8 cellular contexts compared by ENCODE assay signal in genomic region chr5:72355706-72356299, GRCh38. TPM values are rescaled to one million over a fixed set of nuclear protein-coding genes. Genes with fewer than 3 reads are reported as not detected.
DNase-seq lines count a peak whose midpoint lies in the region; ATAC-seq, FAIRE-seq and TF ChIP-seq lines count a peak whose summit lies in the region.

No MANE protein-coding gene starts in this region.

- BruUV-seq in endothelial cell of umbilical vein (replicated peaks; lab: Mats Ljungman, UMichigan) = no TSS peak

- H3K9me1 ChIP-seq in endothelial cell of umbilical vein (replicated peaks; ENCODE audit: control insufficient read depth, extremely low read depth, insufficient read depth, low read length) = no peaks in the 10 kb centered on the region

- no peak overlapping the region for H3K4me3 ChIP-seq in endothelial cell of umbilical vein (replicated peaks in 1 of 3; ENCODE audit: insufficient read depth in 1 of 3, low read depth in 1 of 3, low read length in 3 of 3)

- no peaks in the 10 kb centered on the region for H3K9me3 Mint-ChIP-seq in nephron progenitor cell

- no peaks in the 10 kb centered on the region for H3K27me3 Mint-ChIP-seq in nephron progenitor cell (ENCODE audit: low read depth, poor library complexity)
- H3K27me3 Mint-ChIP-seq in T-helper 17 cell = no peaks in the 10 kb centered on the region

- CTCF ChIA-PET in endothelial cell of umbilical vein (lab: Charles Lee) = interaction anchor here (0.6 to 2.4 kb wide), 36 partner anchors 8 to 573 kb away, joined by 3 to 33 read pairs (median 4); no protein-coding TSS in a partner anchor

- TF ChIP-seq CTCF in endothelial cell of umbilical vein (IDR thresholded peaks at IDR 0.05; ENCODE audit: extremely low read depth in 1 of 2, insufficient read depth in 1 of 2, low read depth in 1 of 2, low read length in 2 of 2) (peak; percentile 54 to 57), nephron progenitor cell (IDR thresholded peaks at IDR 0.05) (peak; percentile 40)

- peak; percentile 59 for DNase-seq in ELR (ENCODE audit: low read depth)
- DNase-seq in NCI-H748 (lab: John Stamatoyannopoulos, UW; ENCODE audit: unreplicated experiment) = peak; percentile 31
- DNase-seq in endothelial cell of umbilical vein (ENCODE audit: low read depth, low spot score) = peak; percentile 69
- DNase-seq in nephron progenitor cell = peak; percentile 21
- DNase-seq in T-helper 17 cell = no peak
- DNase-seq in SHP77 treated with DMSO at 0.1 percent for 48 hours (lab: John Stamatoyannopoulos, UW) = no peak
- no peak for DNase-seq in activated T-cell treated with anti-CD3 and anti-CD28 coated beads, Interleukin-2, amount 50 U/mL, for 48 hours
- no peak for DNase-seq in central memory CD4-positive, alpha-beta T cell

- H3K36me3 ChIP-seq in endothelial cell of umbilical vein (ENCODE audit: control insufficient read depth in 2 of 2, extremely low read depth in 1 of 2, insufficient read depth in 2 of 2, low read length in 2 of 2) = no peaks in the 10 kb centered on the region

- no peak for ATAC-seq in T-helper 17 cell

- H3K79me2 ChIP-seq in endothelial cell of umbilical vein (ENCODE audit: control insufficient read depth, insufficient read depth, low read length) = no peaks in the 10 kb centered on the region

- H4K20me1 ChIP-seq in endothelial cell of umbilical vein (replicated peaks; ENCODE audit: control insufficient read depth, extremely low read depth, insufficient read depth, low read length) = no peaks in the 10 kb centered on the region

- H3K9me3 ChIP-seq in endothelial cell of umbilical vein (replicated peaks; ENCODE audit: control insufficient read depth, insufficient read depth, low read length) (no peaks in the 10 kb centered on the region), T-helper 17 cell (ENCODE audit: control insufficient read depth, low read length, poor library complexity, severe bottlenecking) (no peaks in the 10 kb centered on the region)

- H3K4me2 ChIP-seq in endothelial cell of umbilical vein (ENCODE audit: insufficient read depth, low read length) = peak overlapping the region; percentile 5

- peaks cover 45% of the 10 kb centered on the region for H3K36me3 Mint-ChIP-seq in nephron progenitor cell (ENCODE audit: low read depth)
- H3K36me3 Mint-ChIP-seq in T-helper 17 cell (ENCODE audit: low read depth) = peaks cover 8% of the 10 kb centered on the region

- H3K4me3 Mint-ChIP-seq in nephron progenitor cell (no peak overlapping the region), T-helper 17 cell (no peak overlapping the region)

- peak; percentile 87 for FAIRE-seq in endothelial cell of umbilical vein (lab: Jason Lieb, UNC)

- POLR2A ChIA-PET in endothelial cell of umbilical vein (lab: Charles Lee) = no interaction called here

- H3K27ac Mint-ChIP-seq in nephron progenitor cell = no peak overlapping the region
- no peak overlapping the region for H3K27ac Mint-ChIP-seq in T-helper 17 cell

- dilution Hi-C loops in endothelial cell of umbilical vein (cut with MboI; ENCODE audit: extremely low pct_ligation_motif_present, low sequenced_read_pairs) = no loop called here

- peaks cover 7% of the 10 kb centered on the region for H3K4me1 ChIP-seq in endothelial cell of umbilical vein (ENCODE audit: control insufficient read depth, extremely low read depth, insufficient read depth, low read length)

- TF ChIP-seq POLR2A in endothelial cell of umbilical vein (IDR thresholded peaks at IDR 0.05; ENCODE audit: low read depth, low read length) = no peak

- no peak overlapping the region for H3K27ac ChIP-seq in endothelial cell of umbilical vein (ENCODE audit: insufficient read depth, low read depth, low read length)

- H2AFZ ChIP-seq in endothelial cell of umbilical vein (ENCODE audit: low read depth, low read length) = peak overlapping the region; percentile 50

- H3K27me3 ChIP-seq in endothelial cell of umbilical vein (ENCODE audit: control insufficient read depth in 2 of 2, insufficient read depth in 2 of 2, low read length in 2 of 2) = no peaks in the 10 kb centered on the region

- H3K4me1 Mint-ChIP-seq in nephron progenitor cell = peaks cover 8% of the 10 kb centered on the region
- peaks cover 2% of the 10 kb centered on the region for H3K4me1 Mint-ChIP-seq in T-helper 17 cell

- intact Hi-C loops in endothelial cell of umbilical vein (cut with micrococcal nuclease) = loop anchor here (1.0 kb wide), 1 partner anchor 168 kb away; no protein-coding TSS in a partner anchor

- H3K9ac ChIP-seq in endothelial cell of umbilical vein (replicated peaks; ENCODE audit: extremely low read depth, insufficient read depth, low read length) = no peak overlapping the region

TF ChIP-seq in endothelial cell of umbilical vein, 7 proteins besides CTCF, POLR2A, EP300 and RAD21:
- TF ChIP-seq EZH2 (IDR thresholded peaks at IDR 0.05; ENCODE audit: borderline replicate concordance, low read depth, low read length, severe bottlenecking) (no peak), JUN (IDR thresholded peaks at IDR 0.05; ENCODE audit: borderline replicate concordance, insufficient read depth, insufficient read length, low read depth) (no peak), POLR2AphosphoS5 (IDR thresholded peaks at IDR 0.05; ENCODE audit: insufficient read depth, low read depth, low read length) (no peak), FOS (IDR thresholded peaks at IDR 0.05; ENCODE audit: borderline replicate concordance, insufficient read depth, low read length) (no peak), MAX (IDR thresholded peaks at IDR 0.05; ENCODE audit: insufficient read depth, insufficient read length) (no peak), GATA2 (IDR thresholded peaks at IDR 0.05; ENCODE audit: insufficient read depth, insufficient read length, low read depth, low read length) (no peak), MYC (IDR thresholded peaks at IDR 0.05; ENCODE audit: low read depth, low read length) (no peak)
TF ChIP-seq in endothelial cell of umbilical vein: peak in this region for 0.

RNA-seq across cellular contexts. Expression of gene PTCD2, which starts 35.6 kb away (rescaled TPM):
- total RNA-seq in endothelial cell of umbilical vein (6.2 and 6.7 TPM in 2 replicates), T-helper 17 cell (1 to 10 TPM; 4.0 to 5.9 TPM)
- polyA plus RNA-seq in endothelial cell of umbilical vein = 4.1 and 4.3 TPM in 2 replicates
- 5.0 and 5.2 TPM in 2 replicates for polyA plus RNA-seq in endothelial cell of umbilical vein (2011; cell fraction: cytosol; rRNA removed)
- 9.5 and 11.7 TPM in 2 replicates for polyA plus RNA-seq in endothelial cell of umbilical vein (2011; cell fraction: nucleus; rRNA removed)
- 6.0 and 7.7 TPM in 2 replicates for polyA plus RNA-seq in endothelial cell of umbilical vein (2012)
- polyA minus RNA-seq in endothelial cell of umbilical vein = 4.6 and 7.2 TPM in 2 replicates
- polyA minus RNA-seq in endothelial cell of umbilical vein (2011; cell fraction: cytosol; rRNA and poly(A)+ RNA removed) = 8.9 TPM
- polyA minus RNA-seq in endothelial cell of umbilical vein (2011; cell fraction: nucleus; rRNA and poly(A)+ RNA removed) = 4.7 and 7.7 TPM in 2 replicates

RNA-seq across cellular contexts. Expression of gene MRPS27, which starts 35.8 kb away (rescaled TPM):
- total RNA-seq in endothelial cell of umbilical vein (58.0 and 67.1 TPM in 2 replicates), T-helper 17 cell (10 to 100 TPM; 37.8 to 39.3 TPM)
- polyA plus RNA-seq in endothelial cell of umbilical vein = 52.3 and 56.0 TPM in 2 replicates
- 60.4 and 61.2 TPM in 2 replicates for polyA plus RNA-seq in endothelial cell of umbilical vein (2011; cell fraction: cytosol; rRNA removed)
- polyA plus RNA-seq in endothelial cell of umbilical vein (2011; cell fraction: nucleus; rRNA removed) = 55.9 and 69.8 TPM in 2 replicates
- 36.8 and 50.1 TPM in 2 replicates for polyA plus RNA-seq in endothelial cell of umbilical vein (2012)
- polyA minus RNA-seq in endothelial cell of umbilical vein = 65.2 and 132 TPM in 2 replicates
- polyA minus RNA-seq in endothelial cell of umbilical vein (2011; cell fraction: cytosol; rRNA and poly(A)+ RNA removed) = 99.1 TPM
- 54.7 and 79.2 TPM in 2 replicates for polyA minus RNA-seq in endothelial cell of umbilical vein (2011; cell fraction: nucleus; rRNA and poly(A)+ RNA removed)

Comparison
In these comparisons a context has a peak if more than half of its experiments do, and no peak if none do; other contexts are left out.
1. DNase-seq: peak in ELR (single experiment), NCI-H748 (single experiment), endothelial cell of umbilical vein (single experiment) and nephron progenitor cell (single experiment); none in T-helper 17 cell (0 of 3), SHP77 treated with DMSO at 0.1 percent for 48 hours (single experiment), activated T-cell treated with anti-CD3 and anti-CD28 coated beads, Interleukin-2, amount 50 U/mL, for 48 hours (0 of 2) and central memory CD4-positive, alpha-beta T cell (single experiment).